ENCODE assay signal across 1 cellular context in the genomic region with DNA sequence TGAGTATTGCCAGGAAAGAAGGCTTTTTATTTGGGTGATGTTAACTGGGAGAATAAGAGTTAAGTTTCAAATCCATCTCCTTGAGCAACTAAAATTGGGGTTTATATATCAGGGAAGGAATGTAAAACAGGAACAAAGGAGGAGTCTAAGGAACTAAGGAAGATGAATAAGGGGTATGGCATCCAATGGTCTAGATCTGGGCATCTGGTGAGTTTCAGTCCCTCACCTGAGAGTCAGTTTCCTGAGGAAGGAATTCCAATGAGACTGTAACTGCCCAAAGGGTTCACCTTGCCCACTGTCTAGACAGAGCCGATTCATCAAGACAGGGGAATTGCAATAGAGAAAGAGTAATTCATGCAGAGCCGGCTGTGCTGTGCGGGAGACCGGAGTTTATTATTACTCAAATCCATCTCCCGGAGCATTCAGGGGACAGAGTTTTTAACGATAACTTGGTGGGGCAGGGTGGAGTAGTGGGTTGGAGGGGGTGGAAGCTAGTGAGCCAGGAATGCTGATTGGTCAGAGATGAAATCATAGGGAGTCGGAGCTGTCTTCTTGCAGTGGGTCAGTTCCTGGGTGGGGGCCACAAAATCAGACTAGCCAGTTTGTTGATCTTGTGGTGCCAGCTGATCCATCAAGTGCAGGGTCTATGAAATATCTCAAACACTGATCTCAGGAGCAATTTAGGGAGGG.
TF ChIP-seq lines count a peak whose summit lies in the region.

No MANE protein-coding gene starts in this region.

TF ChIP-seq in H1, 55 proteins besides CTCF, POLR2A, EP300 and RAD21:
- TF ChIP-seq, protein P1, sequence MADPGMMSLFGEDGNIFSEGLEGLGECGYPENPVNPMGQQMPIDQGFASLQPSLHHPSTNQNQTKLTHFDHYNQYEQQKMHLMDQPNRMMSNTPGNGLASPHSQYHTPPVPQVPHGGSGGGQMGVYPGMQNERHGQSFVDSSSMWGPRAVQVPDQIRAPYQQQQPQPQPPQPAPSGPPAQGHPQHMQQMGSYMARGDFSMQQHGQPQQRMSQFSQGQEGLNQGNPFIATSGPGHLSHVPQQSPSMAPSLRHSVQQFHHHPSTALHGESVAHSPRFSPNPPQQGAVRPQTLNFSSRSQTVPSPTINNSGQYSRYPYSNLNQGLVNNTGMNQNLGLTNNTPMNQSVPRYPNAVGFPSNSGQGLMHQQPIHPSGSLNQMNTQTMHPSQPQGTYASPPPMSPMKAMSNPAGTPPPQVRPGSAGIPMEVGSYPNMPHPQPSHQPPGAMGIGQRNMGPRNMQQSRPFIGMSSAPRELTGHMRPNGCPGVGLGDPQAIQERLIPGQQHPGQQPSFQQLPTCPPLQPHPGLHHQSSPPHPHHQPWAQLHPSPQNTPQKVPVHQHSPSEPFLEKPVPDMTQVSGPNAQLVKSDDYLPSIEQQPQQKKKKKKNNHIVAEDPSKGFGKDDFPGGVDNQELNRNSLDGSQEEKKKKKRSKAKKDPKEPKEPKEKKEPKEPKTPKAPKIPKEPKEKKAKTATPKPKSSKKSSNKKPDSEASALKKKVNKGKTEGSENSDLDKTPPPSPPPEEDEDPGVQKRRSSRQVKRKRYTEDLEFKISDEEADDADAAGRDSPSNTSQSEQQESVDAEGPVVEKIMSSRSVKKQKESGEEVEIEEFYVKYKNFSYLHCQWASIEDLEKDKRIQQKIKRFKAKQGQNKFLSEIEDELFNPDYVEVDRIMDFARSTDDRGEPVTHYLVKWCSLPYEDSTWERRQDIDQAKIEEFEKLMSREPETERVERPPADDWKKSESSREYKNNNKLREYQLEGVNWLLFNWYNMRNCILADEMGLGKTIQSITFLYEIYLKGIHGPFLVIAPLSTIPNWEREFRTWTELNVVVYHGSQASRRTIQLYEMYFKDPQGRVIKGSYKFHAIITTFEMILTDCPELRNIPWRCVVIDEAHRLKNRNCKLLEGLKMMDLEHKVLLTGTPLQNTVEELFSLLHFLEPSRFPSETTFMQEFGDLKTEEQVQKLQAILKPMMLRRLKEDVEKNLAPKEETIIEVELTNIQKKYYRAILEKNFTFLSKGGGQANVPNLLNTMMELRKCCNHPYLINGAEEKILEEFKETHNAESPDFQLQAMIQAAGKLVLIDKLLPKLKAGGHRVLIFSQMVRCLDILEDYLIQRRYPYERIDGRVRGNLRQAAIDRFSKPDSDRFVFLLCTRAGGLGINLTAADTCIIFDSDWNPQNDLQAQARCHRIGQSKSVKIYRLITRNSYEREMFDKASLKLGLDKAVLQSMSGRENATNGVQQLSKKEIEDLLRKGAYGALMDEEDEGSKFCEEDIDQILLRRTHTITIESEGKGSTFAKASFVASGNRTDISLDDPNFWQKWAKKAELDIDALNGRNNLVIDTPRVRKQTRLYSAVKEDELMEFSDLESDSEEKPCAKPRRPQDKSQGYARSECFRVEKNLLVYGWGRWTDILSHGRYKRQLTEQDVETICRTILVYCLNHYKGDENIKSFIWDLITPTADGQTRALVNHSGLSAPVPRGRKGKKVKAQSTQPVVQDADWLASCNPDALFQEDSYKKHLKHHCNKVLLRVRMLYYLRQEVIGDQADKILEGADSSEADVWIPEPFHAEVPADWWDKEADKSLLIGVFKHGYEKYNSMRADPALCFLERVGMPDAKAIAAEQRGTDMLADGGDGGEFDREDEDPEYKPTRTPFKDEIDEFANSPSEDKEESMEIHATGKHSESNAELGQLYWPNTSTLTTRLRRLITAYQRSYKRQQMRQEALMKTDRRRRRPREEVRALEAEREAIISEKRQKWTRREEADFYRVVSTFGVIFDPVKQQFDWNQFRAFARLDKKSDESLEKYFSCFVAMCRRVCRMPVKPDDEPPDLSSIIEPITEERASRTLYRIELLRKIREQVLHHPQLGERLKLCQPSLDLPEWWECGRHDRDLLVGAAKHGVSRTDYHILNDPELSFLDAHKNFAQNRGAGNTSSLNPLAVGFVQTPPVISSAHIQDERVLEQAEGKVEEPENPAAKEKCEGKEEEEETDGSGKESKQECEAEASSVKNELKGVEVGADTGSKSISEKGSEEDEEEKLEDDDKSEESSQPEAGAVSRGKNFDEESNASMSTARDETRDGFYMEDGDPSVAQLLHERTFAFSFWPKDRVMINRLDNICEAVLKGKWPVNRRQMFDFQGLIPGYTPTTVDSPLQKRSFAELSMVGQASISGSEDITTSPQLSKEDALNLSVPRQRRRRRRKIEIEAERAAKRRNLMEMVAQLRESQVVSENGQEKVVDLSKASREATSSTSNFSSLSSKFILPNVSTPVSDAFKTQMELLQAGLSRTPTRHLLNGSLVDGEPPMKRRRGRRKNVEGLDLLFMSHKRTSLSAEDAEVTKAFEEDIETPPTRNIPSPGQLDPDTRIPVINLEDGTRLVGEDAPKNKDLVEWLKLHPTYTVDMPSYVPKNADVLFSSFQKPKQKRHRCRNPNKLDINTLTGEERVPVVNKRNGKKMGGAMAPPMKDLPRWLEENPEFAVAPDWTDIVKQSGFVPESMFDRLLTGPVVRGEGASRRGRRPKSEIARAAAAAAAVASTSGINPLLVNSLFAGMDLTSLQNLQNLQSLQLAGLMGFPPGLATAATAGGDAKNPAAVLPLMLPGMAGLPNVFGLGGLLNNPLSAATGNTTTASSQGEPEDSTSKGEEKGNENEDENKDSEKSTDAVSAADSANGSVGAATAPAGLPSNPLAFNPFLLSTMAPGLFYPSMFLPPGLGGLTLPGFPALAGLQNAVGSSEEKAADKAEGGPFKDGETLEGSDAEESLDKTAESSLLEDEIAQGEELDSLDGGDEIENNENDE (IDR thresholded peaks at IDR 0.05; ENCODE audit: insufficient replicate concordance, low read length): no peak
- TF ChIP-seq KDM5A (IDR thresholded peaks at IDR 0.05; ENCODE audit: low read length): no peak
- no peak for TF ChIP-seq SAP30 (IDR thresholded peaks at IDR 0.05; ENCODE audit: insufficient read depth, insufficient replicate concordance, low read length)
- TF ChIP-seq EGR1 (IDR thresholded peaks at IDR 0.05; ENCODE audit: borderline replicate concordance, low read depth, low read length): no peak
- no peak for TF ChIP-seq EZH2 (IDR thresholded peaks at IDR 0.05; ENCODE audit: low read depth, low read length, severe bottlenecking)
- no peak for TF ChIP-seq SP1 (IDR thresholded peaks at IDR 0.05; ENCODE audit: low read depth, low read length)
- no peak for TF ChIP-seq TCF12 (IDR thresholded peaks at IDR 0.05; ENCODE audit: low read depth, low read length)
